34 cellular contexts compared by ENCODE assay signal in the genomic region with DNA sequence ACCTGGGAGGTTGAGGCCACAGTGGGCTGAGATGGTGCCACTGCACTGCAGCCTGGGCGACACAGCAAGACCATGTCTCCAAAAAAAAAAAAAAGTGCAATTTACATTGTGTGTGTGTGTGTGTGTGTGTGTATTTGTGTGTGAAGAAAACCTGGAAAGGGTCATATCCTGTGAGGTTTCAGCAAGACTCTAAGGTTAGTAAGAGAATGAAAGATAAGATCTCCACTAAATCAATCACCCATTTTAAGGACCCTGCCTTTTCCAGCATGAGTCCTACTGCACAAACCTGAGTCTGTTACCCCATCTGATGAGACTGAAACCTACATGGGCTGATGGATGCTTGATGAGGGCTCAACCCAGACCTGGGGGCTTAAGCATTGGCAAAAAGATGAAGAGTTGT. TPM values are rescaled to one million over a fixed set of nuclear protein-coding genes. Genes with fewer than 3 reads are reported as not detected.
"Had no signal": no experiment of that assay in that cellular context is flagged by ENCODE, and none has a peak within 500 bp of the region (broad histone marks: within the 10 kb centered on the region; RNA-seq: fewer than 3 reads in every experiment).

No MANE protein-coding gene starts in this region.

- H3K27me3 ChIP-seq: brain microvascular endothelial cell, Peyer's patch had no signal

- H3K9me3 ChIP-seq: Peyer's patch, SK-N-SH had no signal

- H3K27ac ChIP-seq: brain microvascular endothelial cell, KMS-11, SJSA1 had no signal

- H3K4me3 ChIP-seq: Peyer's patch, SJSA1 had no signal

- H3K36me3 ChIP-seq: brain microvascular endothelial cell had no signal

- H3K27ac Mint-ChIP-seq: activated CD4-positive, alpha-beta memory T cell treated with anti-CD3 and anti-CD28 coated beads, Interleukin-2, amount 10 ng/mL, durations not matched to agents 7 days and 5 days; activated CD4-positive, alpha-beta T cell treated with anti-CD3 and anti-CD28 coated beads for 36 hours; activated naive CD4-positive, alpha-beta T cell treated with anti-CD3 and anti-CD28 coated beads for 36 hours; activated naive CD4-positive, alpha-beta T cell treated with anti-CD3 and anti-CD28 coated beads, Interleukin-2, amount 50 U/mL, for 72 hours; activated T-cell treated with anti-CD3 and anti-CD28 coated beads, Interleukin-2, amount 50 U/mL, for 24 hours; T-helper 17 cell had no signal

- H3K4me3 Mint-ChIP-seq: activated CD4-positive, alpha-beta memory T cell treated with anti-CD3 and anti-CD28 coated beads, Interleukin-2, amount 10 ng/mL, durations not matched to agents 7 days and 5 days; activated CD4-positive, alpha-beta T cell treated with anti-CD3 and anti-CD28 coated beads for 36 hours; activated naive CD4-positive, alpha-beta T cell treated with anti-CD3 and anti-CD28 coated beads for 36 hours; activated T-cell treated with anti-CD3 and anti-CD28 coated beads, Interleukin-2, amount 50 U/mL, for 24 hours; T-helper 17 cell had no signal

- H3K9me3 Mint-ChIP-seq: activated CD4-positive, alpha-beta memory T cell treated with anti-CD3 and anti-CD28 coated beads, Interleukin-2, amount 10 ng/mL, durations not matched to agents 7 days and 5 days; activated naive CD4-positive, alpha-beta T cell treated with anti-CD3 and anti-CD28 coated beads for 36 hours had no signal

- DNase-seq: activated CD4-positive, alpha-beta memory T cell treated with anti-CD3 and anti-CD28 coated beads, Interleukin-2, amount 10 ng/mL, durations not matched to agents 7 days and 5 days; activated CD4-positive, alpha-beta T cell treated with anti-CD3 and anti-CD28 coated beads for 36 hours; activated CD8-positive, alpha-beta memory T cell treated with anti-CD3 and anti-CD28 coated beads for 24 hours; activated gamma-delta T cell treated with Interleukin-2 at 50 U/mL for 16 hours; activated naive CD4-positive, alpha-beta T cell treated with anti-CD3 and anti-CD28 coated beads for 36 hours; activated T-cell treated with anti-CD3 and anti-CD28 coated beads, Interleukin-2, amount 50 U/mL, for 24 hours; amniotic stem cell; aorta; brain microvascular endothelial cell; central memory CD4-positive, alpha-beta T cell; MM.1S; MV-4-11; NCI-H1092; NCI-H1436 treated with DMSO at 0.1 percent for 48 hours; NCI-H1694 treated with DMSO at 0.1 percent for 48 hours; NCI-H2029; NCI-H2107; NCI-H2171; NCI-H510A; NCI-H526; NCI-H748 treated with DMSO at 0.1 percent for 48 hours; NK-92 treated with Interleukin-12 subunit alpha and Interleukin-12 subunit beta, amount 100 ng/mL, for 24 hours; PC-3; Peyer's patch; RPMI8226; SHP77 treated with DMSO at 0.1 percent for 48 hours; SK-N-SH; T-helper 17 cell; T-helper 9 cell had no signal

RNA-seq across cellular contexts. Expression of gene IRF6, which starts 16.7 kb away (rescaled TPM):
- total RNA-seq: LHCN-M2, SJSA1 had no signal

RNA-seq across cellular contexts. Expression of gene TRAF3IP3, which starts 33.4 kb away (rescaled TPM):
- total RNA-seq: chondrocyte, LHCN-M2, PC-3, SJSA1 had no signal
